8 cellular contexts compared by ENCODE assay signal in the genomic region with DNA sequence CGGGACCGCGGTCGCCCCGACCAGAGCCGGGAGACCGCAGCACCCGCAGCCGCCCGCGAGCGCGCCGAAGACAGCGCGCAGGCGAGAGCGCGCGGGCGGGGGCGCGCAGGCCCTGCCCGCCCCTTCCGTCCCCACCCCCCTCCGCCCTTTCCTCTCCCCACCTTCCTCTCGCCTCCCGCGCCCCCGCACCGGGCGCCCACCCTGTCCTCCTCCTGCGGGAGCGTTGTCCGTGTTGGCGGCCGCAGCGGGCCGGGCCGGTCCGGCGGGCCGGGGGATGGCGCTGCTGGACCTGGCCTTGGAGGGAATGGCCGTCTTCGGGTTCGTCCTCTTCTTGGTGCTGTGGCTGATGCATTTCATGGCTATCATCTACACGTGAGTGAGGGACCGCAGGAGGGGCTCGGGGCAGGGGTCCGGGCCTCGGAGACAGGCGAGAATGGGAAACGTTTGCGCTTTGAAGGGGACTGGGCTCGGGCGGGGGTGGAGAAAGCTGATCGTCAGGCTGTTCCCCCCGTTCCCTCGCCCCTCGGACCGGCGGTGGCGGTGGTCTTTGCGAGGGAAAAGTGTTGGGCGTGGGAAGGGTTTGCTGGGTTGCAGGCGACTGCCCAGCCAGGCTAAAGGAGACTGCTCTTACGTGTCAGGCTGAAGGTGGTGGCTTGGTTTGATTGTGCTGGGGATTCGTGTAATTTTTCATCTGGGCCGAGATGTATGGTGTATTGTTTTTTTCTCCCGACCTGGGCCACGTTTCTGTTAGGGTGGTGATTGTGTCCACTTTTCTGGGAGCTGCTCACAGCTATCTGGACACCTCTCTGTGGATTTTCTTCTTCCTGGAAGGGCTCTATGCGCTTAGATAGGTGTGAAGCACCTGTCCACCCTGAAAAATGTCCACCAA. TPM values are rescaled to one million over a fixed set of nuclear protein-coding genes. Genes with fewer than 3 reads are reported as not detected.
A peak's percentile ranks its signal among the peaks of the same experiment; 100 is the strongest.
DNase-seq lines count a peak whose midpoint lies in the region; ATAC-seq and TF ChIP-seq lines count a peak whose summit lies in the region.

No MANE protein-coding gene starts in this region.

- H3K36me3 Mint-ChIP-seq in activated T-helper 17 cell treated with anti-CD3 and anti-CD28 coated beads, Interleukin-2, amount 50 U/mL, for 72 hours (ENCODE audit: low read depth): no peaks in the 10 kb centered on the region

- ATAC-seq in HG02852 (IDR thresholded peaks at IDR 0.05; ENCODE audit: unreplicated experiment) (peak; percentile 38), foreskin keratinocyte (no peak)
- ATAC-seq in activated T-helper 17 cell treated with anti-CD3 and anti-CD28 coated beads, Interleukin-2, amount 50 U/mL, for 72 hours (replicated peaks): peak; percentile 50

- H3K36me3 ChIP-seq in A673 (ENCODE audit: insufficient read depth, low read length, poor library complexity, severe bottlenecking) (no peaks in the 10 kb centered on the region), neutrophil (no peaks in the 10 kb centered on the region), vagina (no peaks in the 10 kb centered on the region)

- H3K4me1 Mint-ChIP-seq in activated T-helper 17 cell treated with anti-CD3 and anti-CD28 coated beads, Interleukin-2, amount 50 U/mL, for 72 hours: peaks cover 6% of the 10 kb centered on the region

- no peak overlapping the region for H3K27ac Mint-ChIP-seq in activated T-helper 17 cell treated with anti-CD3 and anti-CD28 coated beads, Interleukin-2, amount 50 U/mL, for 72 hours

- H3K4me1 ChIP-seq in A673 (ENCODE audit: insufficient read depth, low read length, poor library complexity, severe bottlenecking) (peaks cover 20% of the 10 kb centered on the region), foreskin keratinocyte (peaks cover 16% of the 10 kb centered on the region), neutrophil (ENCODE audit: control insufficient read depth in 1 of 2, insufficient read depth in 1 of 2, low read depth in 1 of 2, low read length in 1 of 2) (peaks cover 75% of the 10 kb centered on the region in 2 experiments), vagina (peaks cover 36% of the 10 kb centered on the region)

- H3K27me3 Mint-ChIP-seq in activated T-helper 17 cell treated with anti-CD3 and anti-CD28 coated beads, Interleukin-2, amount 50 U/mL, for 72 hours: no peaks in the 10 kb centered on the region

- H3K27me3 ChIP-seq in A673 (replicated peaks; ENCODE audit: insufficient read depth, low read depth, low read length, poor library complexity): no peaks in the 10 kb centered on the region
- no peaks in the 10 kb centered on the region for H3K27me3 ChIP-seq in foreskin keratinocyte
- H3K27me3 ChIP-seq in neutrophil: no peaks in the 10 kb centered on the region
- no peaks in the 10 kb centered on the region for H3K27me3 ChIP-seq in vagina

- in situ Hi-C loops in GM13977 (cut with MboI; ENCODE audit: low pct_unique_long_range_greater_than_20kb, low sequenced_read_pairs, unreplicated experiment): no loop called here

- TF ChIP-seq POLR2A in vagina (IDR thresholded peaks at IDR 0.05): no peak

- peak overlapping the region; percentile 96 for H3K4me3 ChIP-seq in A673 (ENCODE audit: low read depth, low read length, poor library complexity, severe bottlenecking)
- peak overlapping the region; percentile 84 to 97 for H3K4me3 ChIP-seq in neutrophil (ENCODE audit: low read depth in 1 of 2, low read length in 1 of 2)
- H3K4me3 ChIP-seq in vagina: peak overlapping the region; percentile 95 to 99

- DNase-seq in A673 (ENCODE audit: low spot score): peak; percentile 42
- peak; percentile 77 for DNase-seq in GM13977 (ENCODE audit: low spot score)
- peak; percentile 44 for DNase-seq in NCI-H526 treated with DMSO at 0.1 percent for 48 hours (lab: John Stamatoyannopoulos, UW)
- no peak for DNase-seq in foreskin keratinocyte
- peak in 1 of 2 donors; percentile 89 for DNase-seq in vagina (ENCODE audit: extremely low spot score in 2 of 2)

- H3K9me3 Mint-ChIP-seq in activated T-helper 17 cell treated with anti-CD3 and anti-CD28 coated beads, Interleukin-2, amount 50 U/mL, for 72 hours: no peaks in the 10 kb centered on the region

- CTCF ChIA-PET in A673 (lab: Charles Lee): interaction anchor here (0.7 kb wide), 1 partner anchor 178 kb away, joined by 12 read pairs; no protein-coding TSS in a partner anchor

- no TSS peak for BruUV-seq in A673 (replicated peaks; lab: Mats Ljungman, UMichigan)

- TF ChIP-seq CTCF in A673 (conservative IDR thresholded peaks at IDR 0.05; ENCODE audit: low read depth, low read length) (peak; percentile 25; the same call in 1 of the 2 replicates), GM13977 (IDR thresholded peaks at IDR 0.05; ENCODE audit: extremely low read depth, insufficient read depth, missing control alignments) (peak; percentile 36), foreskin keratinocyte (conservative IDR thresholded peaks at IDR 0.05) (peak; percentile 13), neutrophil (IDR thresholded peaks at IDR 0.05) (no peak), vagina (IDR thresholded peaks at IDR 0.05) (no peak)

- H3K9me3 ChIP-seq in A673 (ENCODE audit: low read depth, low read length, poor library complexity, severe bottlenecking) (no peaks in the 10 kb centered on the region), neutrophil (no peaks in the 10 kb centered on the region), vagina (no peaks in the 10 kb centered on the region)

- POLR2A ChIA-PET in A673 (lab: Charles Lee; ENCODE audit: low non-redundant PET): no interaction called here

- H3K27ac ChIP-seq in A673 (ENCODE audit: low read depth, low read length, poor library complexity, severe bottlenecking) (peak overlapping the region; percentile 84), foreskin keratinocyte (peak overlapping the region; percentile 94), neutrophil (peak overlapping the region; percentile 94), vagina (peak overlapping the region; percentile 97)

- intact Hi-C loops in A673 (cut with micrococcal nuclease; ENCODE audit: unreplicated experiment) (loop anchor here (2.0 to 10.0 kb wide), 2 partner anchors 132 to 178 kb away; no protein-coding TSS in a partner anchor), vagina (cut with DNase I) (loop anchor here (2.0 to 10.0 kb wide), 2 partner anchors 178 to 438 kb away; a partner anchor contains a TSS)

- no peak overlapping the region for H3K4me3 Mint-ChIP-seq in activated T-helper 17 cell treated with anti-CD3 and anti-CD28 coated beads, Interleukin-2, amount 50 U/mL, for 72 hours

RNA-seq across cellular contexts. Expression of a gene that starts 0.6 kb away (rescaled TPM):
- total RNA-seq in A673 (2021): 16.7 and 23.1 TPM in 2 replicates
- 10 to 100 TPM; 15.1 to 15.8 TPM for total RNA-seq in activated T-helper 17 cell treated with anti-CD3 and anti-CD28 coated beads, Interleukin-2, amount 50 U/mL, for 72 hours
- total RNA-seq in foreskin keratinocyte: 37.9 and 45.5 TPM in 2 replicates
- polyA plus RNA-seq in foreskin keratinocyte: 10.6 and 15.7 TPM in 2 replicates
- total RNA-seq in vagina: 33.1 TPM

Comparison
In these comparisons a context has a peak if more than half of its experiments do, and no peak if none do; other contexts are left out.
1. DNase-seq: peak in A673 (single experiment), GM13977 (single experiment) and NCI-H526 treated with DMSO at 0.1 percent for 48 hours (single experiment); none in foreskin keratinocyte (0 of 2).
2. CTCF ChIP-seq: peak in A673 (single experiment), GM13977 (single experiment) and foreskin keratinocyte (single experiment); none in neutrophil (single experiment) and vagina (0 of 3).
3. Peak in every context shown above with its lines, with median percentiles within 50 percentile points of each other: H3K27ac ChIP-seq and H3K4me3 ChIP-seq.